In the genomic region with DNA sequence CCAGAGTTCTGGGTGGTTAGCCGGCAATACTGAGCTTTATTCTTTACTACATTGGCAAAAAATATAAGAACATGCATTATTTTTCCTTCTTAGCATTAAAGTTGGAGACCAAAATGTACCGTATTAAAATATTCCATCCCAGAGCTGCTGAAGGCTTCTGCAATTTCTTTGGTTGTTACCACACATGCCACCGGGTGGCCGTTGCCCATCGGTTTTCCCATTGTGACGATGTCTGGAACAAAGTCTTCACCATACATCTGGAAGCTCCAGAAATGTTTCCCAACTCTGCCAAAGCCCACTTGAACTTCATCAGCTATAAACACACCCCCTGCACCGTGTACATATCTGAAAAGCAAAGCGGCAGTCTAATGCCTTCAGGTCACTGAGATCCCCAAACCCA, we compare ENCODE assay signal across 22 cellular contexts. TPM values are rescaled to one million over a fixed set of nuclear protein-coding genes. Genes with fewer than 3 reads are reported as not detected.
"Had no signal": no experiment of that assay in that cellular context is flagged by ENCODE, and none has a peak within 500 bp of the region (broad histone marks: within the 10 kb centered on the region; RNA-seq: fewer than 3 reads in every experiment).

No MANE protein-coding gene starts in this region.

- DNase-seq: activated CD4-positive, alpha-beta T cell treated with anti-CD3 and anti-CD28 coated beads, Interleukin-2, amount 50 U/mL, for 1 hour; activated CD4-positive, CD25-positive, alpha-beta regulatory T cell; activated naive CD4-positive, alpha-beta T cell treated with Interleukin-2 at 50 U/mL for 16 hours; activated naive CD8-positive, alpha-beta T cell treated with anti-CD3 and anti-CD28 coated beads, Interleukin-2, amount 50 U/mL, for 24 hours; aorta; left lung; mucosa of descending colon; naive thymus-derived CD4-positive, alpha-beta T cell; posterior cingulate gyrus; stimulated activated CD4-positive, alpha-beta T cell treated with anti-CD3 and anti-CD28 coated beads, Interleukin-4, amount 100 ng/mL, for 24 hours; stimulated activated naive CD4-positive, alpha-beta T cell; substantia nigra; T-helper 2 cell; trophoblast cell had no signal

- H3K27me3 Mint-ChIP-seq: activated T-helper 17 cell treated with anti-CD3 and anti-CD28 coated beads, Interleukin-2, amount 50 U/mL, for 72 hours had no signal

- H3K9me3 Mint-ChIP-seq: activated naive CD8-positive, alpha-beta T cell treated with anti-CD3 and anti-CD28 coated beads, Interleukin-2, amount 50 U/mL, for 24 hours; activated T-helper 17 cell treated with anti-CD3 and anti-CD28 coated beads, Interleukin-2, amount 50 U/mL, for 72 hours; naive thymus-derived CD4-positive, alpha-beta T cell had no signal

- H3K4me3 Mint-ChIP-seq: activated naive CD8-positive, alpha-beta T cell treated with anti-CD3 and anti-CD28 coated beads, Interleukin-2, amount 50 U/mL, for 24 hours; activated T-helper 17 cell treated with anti-CD3 and anti-CD28 coated beads, Interleukin-2, amount 50 U/mL, for 72 hours; naive thymus-derived CD4-positive, alpha-beta T cell had no signal

- H3K4me3 ChIP-seq: breast epithelium, left lung, mucosa of descending colon, right atrium auricular region, skin epidermis had no signal

- H3K27ac ChIP-seq: breast epithelium, left lung, neutrophil, right atrium auricular region, skin epidermis had no signal

- H3K36me3 ChIP-seq: breast epithelium, left lung, neutrophil, right atrium auricular region had no signal

- H3K36me3 Mint-ChIP-seq: naive thymus-derived CD4-positive, alpha-beta T cell had no signal

- ATAC-seq: activated naive CD8-positive, alpha-beta T cell treated with anti-CD3 and anti-CD28 coated beads, Interleukin-2, amount 50 U/mL, for 24 hours; activated T-helper 17 cell treated with anti-CD3 and anti-CD28 coated beads, Interleukin-2, amount 50 U/mL, for 72 hours; left lung; mucosa of descending colon; naive thymus-derived CD4-positive, alpha-beta T cell had no signal

- H3K4me1 Mint-ChIP-seq: activated T-helper 17 cell treated with anti-CD3 and anti-CD28 coated beads, Interleukin-2, amount 50 U/mL, for 72 hours had no signal

- H3K9me3 ChIP-seq: breast epithelium, left lung, mucosa of descending colon, neutrophil, right atrium auricular region had no signal

- H3K4me1 ChIP-seq: breast epithelium, left lung, right atrium auricular region had no signal

- H3K27me3 ChIP-seq: breast epithelium, neutrophil, right atrium auricular region had no signal

- H3K27ac Mint-ChIP-seq: activated naive CD8-positive, alpha-beta T cell treated with anti-CD3 and anti-CD28 coated beads, Interleukin-2, amount 50 U/mL, for 24 hours; activated T-helper 17 cell treated with anti-CD3 and anti-CD28 coated beads, Interleukin-2, amount 50 U/mL, for 72 hours; naive thymus-derived CD4-positive, alpha-beta T cell had no signal

RNA-seq across cellular contexts. Expression of a gene that starts 13.7 kb away (rescaled TPM):
- total RNA-seq: activated T-helper 17 cell treated with anti-CD3 and anti-CD28 coated beads, Interleukin-2, amount 50 U/mL, for 72 hours; aorta; breast epithelium; dermis microvascular lymphatic vessel endothelial cell; left lung; mucosa of descending colon; naive thymus-derived CD4-positive, alpha-beta T cell had no signal
- polyA plus RNA-seq: aorta; esophagus; keratinocyte; naive thymus-derived CD4-positive, alpha-beta T cell had no signal
